29 cellular contexts compared by ENCODE assay signal in the genomic region with DNA sequence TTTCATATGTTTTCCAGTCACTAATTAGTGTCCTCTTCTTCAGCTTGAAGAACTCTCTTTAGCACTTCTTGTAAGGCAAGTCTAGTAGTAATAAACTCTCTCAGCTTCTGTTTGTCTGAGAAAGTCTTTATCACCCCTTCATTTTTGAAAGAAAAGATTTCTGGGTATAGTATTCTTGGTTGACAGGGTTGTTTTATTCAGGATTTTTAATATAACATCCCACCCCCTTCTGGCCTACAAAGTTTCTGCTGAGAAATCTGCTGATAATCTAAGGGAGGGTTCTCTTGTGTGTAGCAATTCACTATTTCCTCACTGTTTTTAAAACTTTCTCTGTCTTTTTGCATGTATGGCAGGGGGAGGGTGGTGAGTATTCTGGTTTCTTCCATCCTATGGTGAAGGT. TPM values are rescaled to one million over a fixed set of nuclear protein-coding genes. Genes with fewer than 3 reads are reported as not detected.
"Had no signal": no experiment of that assay in that cellular context is flagged by ENCODE, and none has a peak within 500 bp of the region (broad histone marks: within the 10 kb centered on the region; RNA-seq: fewer than 3 reads in every experiment).

No MANE protein-coding gene starts in this region.

- H3K27ac ChIP-seq: coronary artery, dorsolateral prefrontal cortex, epithelial cell of prostate, esophagus squamous epithelium, gastrocnemius medialis, heart right ventricle, left lung, lower lobe of right lung had no signal

- H3K4me1 ChIP-seq: esophagus squamous epithelium, gastrocnemius medialis, heart right ventricle, left lung, lower lobe of right lung had no signal

- H3K4me3 ChIP-seq: coronary artery, dorsolateral prefrontal cortex, esophagus squamous epithelium, gastrocnemius medialis, heart right ventricle, left lung, lower lobe of right lung had no signal

- DNase-seq: dermis blood vessel endothelial cell; dorsolateral prefrontal cortex; effector CD4-positive, alpha-beta T cell; effector memory CD4-positive, alpha-beta T cell; erythroblast; esophagus squamous epithelium; foreskin fibroblast; foreskin melanocyte; gastrocnemius medialis; glutamatergic neuron; head of caudate nucleus; heart right ventricle; hippocampal formation; left cardiac atrium; left lung; left ventricle myocardium superior; lower lobe of right lung; mesenchymal stem cell; midbrain had no signal

- H3K27me3 ChIP-seq: gastrocnemius medialis, left lung had no signal

- H3K36me3 ChIP-seq: esophagus squamous epithelium, gastrocnemius medialis, heart right ventricle, left lung, lower lobe of right lung had no signal

RNA-seq across cellular contexts. Expression of gene WFDC11, which starts 9.6 kb away (rescaled TPM):
- total RNA-seq: dermis blood vessel endothelial cell, esophagus mucosa, esophagus squamous epithelium, gastrocnemius medialis, glomerular endothelial cell, heart right ventricle, kidney epithelial cell, left cardiac atrium, left lung, left ventricle myocardium superior, lower leg skin, lower lobe of right lung, lung microvascular endothelial cell, mononuclear cell, mucosa of gallbladder had no signal
- polyA plus RNA-seq: heart right ventricle, keratinocyte had no signal

RNA-seq across cellular contexts. Expression of gene WFDC13, which starts 22.2 kb away (rescaled TPM):
- total RNA-seq: dermis blood vessel endothelial cell, esophagus mucosa, esophagus squamous epithelium, gastrocnemius medialis, glomerular endothelial cell, heart right ventricle, kidney epithelial cell, left cardiac atrium, left lung, left ventricle myocardium superior, lower leg skin, lower lobe of right lung, lung microvascular endothelial cell, mononuclear cell, mucosa of gallbladder had no signal
- polyA plus RNA-seq: heart right ventricle, keratinocyte had no signal

RNA-seq across cellular contexts. Expression of gene WFDC10B, which starts 25.2 kb away (rescaled TPM):
- total RNA-seq: dermis blood vessel endothelial cell, esophagus mucosa, esophagus squamous epithelium, gastrocnemius medialis, glomerular endothelial cell, heart right ventricle, kidney epithelial cell, left cardiac atrium, left ventricle myocardium superior, lung microvascular endothelial cell, mononuclear cell had no signal
- polyA plus RNA-seq: heart right ventricle, keratinocyte had no signal

RNA-seq across cellular contexts. Expression of gene SPINT4, which starts 42.5 kb away (rescaled TPM):
- total RNA-seq: dermis blood vessel endothelial cell, dorsolateral prefrontal cortex, esophagus mucosa, esophagus squamous epithelium, gastrocnemius medialis, glomerular endothelial cell, heart right ventricle, kidney epithelial cell, left cardiac atrium, left lung, left ventricle myocardium superior, lower leg skin, lower lobe of right lung, lung microvascular endothelial cell, mononuclear cell, mucosa of gallbladder had no signal
- polyA plus RNA-seq: heart right ventricle, keratinocyte had no signal

RNA-seq across cellular contexts. Expression of gene WFDC9, which starts 48.6 kb away (rescaled TPM):
- total RNA-seq: dermis blood vessel endothelial cell, esophagus mucosa, esophagus squamous epithelium, gastrocnemius medialis, glomerular endothelial cell, heart right ventricle, kidney epithelial cell, left cardiac atrium, left lung, left ventricle myocardium superior, lower leg skin, lower lobe of right lung, lung microvascular endothelial cell, mononuclear cell, mucosa of gallbladder had no signal
- polyA plus RNA-seq: heart right ventricle, keratinocyte had no signal
